10 cellular contexts compared by ENCODE assay signal in the genomic region with DNA sequence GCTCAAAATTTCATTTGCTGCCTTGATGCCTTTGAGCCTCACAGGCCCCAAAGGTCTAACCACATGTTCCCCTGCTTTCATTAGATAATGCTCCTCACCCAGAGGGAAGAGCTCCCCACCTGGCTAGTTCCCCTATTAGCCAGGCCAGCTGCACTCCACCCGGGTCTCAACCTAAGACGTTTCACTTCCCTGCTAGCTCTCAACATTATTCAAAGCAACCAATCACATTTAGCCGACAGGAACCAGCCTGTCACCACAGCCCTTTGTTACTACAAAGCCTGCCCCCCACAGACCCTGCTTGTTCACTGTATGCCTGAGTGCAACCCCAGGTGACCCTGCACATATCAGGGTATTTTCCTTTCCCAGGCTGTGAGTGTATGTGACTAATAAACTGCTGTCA.
DNase-seq lines count a peak whose midpoint lies in the region; ATAC-seq, FAIRE-seq and TF ChIP-seq lines count a peak whose summit lies in the region.
"Had no signal": no experiment of that assay in that cellular context is flagged by ENCODE, and none has a peak within 500 bp of the region (broad histone marks: within the 10 kb centered on the region; RNA-seq: fewer than 3 reads in every experiment).

No MANE protein-coding gene starts in this region.

- no peak overlapping the region for H3K9ac ChIP-seq in H9 (ENCODE audit: extremely low read depth, insufficient read length, low read length)

- no peak overlapping the region for H4K91ac ChIP-seq in H9 (ENCODE audit: insufficient read length, low read depth, low read length)

- WGBS in H9 (ENCODE audit: extremely low coverage, insufficient read length, low lambda C conversion rate): no CpG with 5 or more reads among the region's 3 CpGs
- WGBS in tibial nerve, 2 donors: 40 to 55% methylated on average over 3 of the region's 3 CpGs

- H3K4ac ChIP-seq in H9 (ENCODE audit: low read depth, low read length): no peak overlapping the region

- H3K36me3 ChIP-seq in tibial nerve: no peaks in the 10 kb centered on the region

- intact Hi-C loops in activated B cell treated with CpG ODN at 0.5 μM for 24 hours (cut with micrococcal nuclease): no loop called here

- H4K5ac ChIP-seq in H9 (ENCODE audit: insufficient read length, low read depth, low read length): no peak overlapping the region

- H3K27me3 ChIP-seq in H9 (ENCODE audit: insufficient read depth, low read length): no peaks in the 10 kb centered on the region
- no peaks in the 10 kb centered on the region for H3K27me3 ChIP-seq in tibial nerve

- H3K23me2 ChIP-seq in H9 (ENCODE audit: insufficient read length, low read depth, low read length, poor library complexity, severe bottlenecking): no peaks in the 10 kb centered on the region

- CTCF ChIA-PET in activated B cell treated with CpG ODN at 0.5 μM for 24 hours (lab: Charles Lee): no interaction called here

- no peak for TF ChIP-seq POLR2A in tibial nerve (IDR thresholded peaks at IDR 0.05)
- no peak for TF ChIP-seq POLR2A in GM12892 (IDR thresholded peaks at IDR 0.05; ENCODE audit: low read depth, low read length)

- H4K8ac ChIP-seq in H9 (replicated peaks; ENCODE audit: insufficient read length, low read depth, low read length): no peak overlapping the region

- FAIRE-seq in GM12892 (lab: Jason Lieb, UNC): no peak

- peaks cover 7 to 12% of the 10 kb centered on the region in 2 experiments; a peak in 4 of 5 replicates for H3K9me3 Mint-ChIP-seq in H9
- H3K9me3 Mint-ChIP-seq in activated B cell treated with CpG ODN at 0.5 μM for 24 hours: peaks cover 8% of the 10 kb centered on the region

- no peak overlapping the region for H3K14ac ChIP-seq in H9 (ENCODE audit: insufficient read depth, low read length)

- H3K9me3 ChIP-seq in H9 (ENCODE audit: control insufficient read depth, low read depth, low read length): no peaks in the 10 kb centered on the region
- H3K9me3 ChIP-seq in tibial nerve: peaks cover 0 to 7% (median 2%) of the 10 kb centered on the region in 4 donors

- no peak overlapping the region for H3K4me3 ChIP-seq in tibial nerve

- H3K4me1 ChIP-seq in H9 (ENCODE audit: insufficient read depth, low read length): no peaks in the 10 kb centered on the region
- H3K4me1 ChIP-seq in tibial nerve: no peaks in the 10 kb centered on the region
- H3K4me1 ChIP-seq: Caco-2 had no signal

- H3K36me3 Mint-ChIP-seq in H9 (ENCODE audit: insufficient read depth in 1 of 3, low read depth in 3 of 3) (peaks cover 0 to 10% (median 2%) of the 10 kb centered on the region in 3 experiments; a peak in 1 of 7 replicates), activated B cell treated with CpG ODN at 0.5 μM for 24 hours (ENCODE audit: low read depth) (no peaks in the 10 kb centered on the region)
- H3K36me3 Mint-ChIP-seq: activated naive CD4-positive, alpha-beta T cell treated with anti-CD3 and anti-CD28 coated beads, Interleukin-2, amount 50 U/mL, for 24 hours had no signal

- H3K79me1 ChIP-seq in H9 (ENCODE audit: insufficient read depth, low read depth, low read length, poor library complexity, severe bottlenecking): no peaks in the 10 kb centered on the region

- H3K18ac ChIP-seq in H9 (ENCODE audit: insufficient read length, low read depth, low read length): no peak overlapping the region

- H3K4me2 ChIP-seq in H9 (ENCODE audit: insufficient read depth, insufficient read length, low read length): no peak overlapping the region

- no peak overlapping the region for H3K23ac ChIP-seq in H9 (ENCODE audit: insufficient read length, low read depth, low read length)

- H3K79me2 ChIP-seq in H9 (ENCODE audit: insufficient read depth, low read length): no peaks in the 10 kb centered on the region

- no peak for TF ChIP-seq CTCF in H9 (conservative IDR thresholded peaks at IDR 0.05)
- no peak for TF ChIP-seq CTCF in activated B cell treated with CpG ODN at 0.5 μM for 24 hours (IDR thresholded peaks at IDR 0.05)
- TF ChIP-seq CTCF in tibial nerve (IDR thresholded peaks at IDR 0.05): no peak

- H2BK12ac ChIP-seq in H9 (ENCODE audit: insufficient read length, low read depth, low read length): no peak overlapping the region

- no peak for TF ChIP-seq EP300 in tibial nerve (IDR thresholded peaks at IDR 0.05)

- H2AK5ac ChIP-seq in H9 (ENCODE audit: insufficient read length, low read length): no peak overlapping the region

- no peak overlapping the region for H2BK20ac ChIP-seq in H9 (ENCODE audit: low read depth, low read length, poor library complexity, severe bottlenecking)

- peak; percentile 94 for ATAC-seq in GM18861 (IDR thresholded peaks at IDR 0.05; ENCODE audit: unreplicated experiment)
- ATAC-seq in HG03558 (IDR thresholded peaks at IDR 0.05; ENCODE audit: extremely low read depth, unreplicated experiment): peak; percentile 94
- ATAC-seq in activated B cell treated with CpG ODN at 0.5 μM for 24 hours (ENCODE audit: low read depth): peak; percentile 77

- H3K27ac Mint-ChIP-seq in H9: peak overlapping the region; percentile 12 to 63 (median 24); a peak in 3 of 7 replicates
- no peak overlapping the region for H3K27ac Mint-ChIP-seq in activated B cell treated with CpG ODN at 0.5 μM for 24 hours
- H3K27ac Mint-ChIP-seq: activated naive CD4-positive, alpha-beta T cell treated with anti-CD3 and anti-CD28 coated beads, Interleukin-2, amount 50 U/mL, for 24 hours had no signal

- H3K27me3 Mint-ChIP-seq in H9 (ENCODE audit: low read depth): no peaks in the 10 kb centered on the region
- H3K27me3 Mint-ChIP-seq in activated B cell treated with CpG ODN at 0.5 μM for 24 hours: no peaks in the 10 kb centered on the region
- H3K27me3 Mint-ChIP-seq: activated naive CD4-positive, alpha-beta T cell treated with anti-CD3 and anti-CD28 coated beads, Interleukin-2, amount 50 U/mL, for 24 hours had no signal

- no peak overlapping the region for H2AFZ ChIP-seq in H9 (ENCODE audit: low read length)

- H3K4me1 Mint-ChIP-seq in H9 (peaks cover 6 to 8% of the 10 kb centered on the region in 2 experiments), activated B cell treated with CpG ODN at 0.5 μM for 24 hours (peaks cover 5% of the 10 kb centered on the region)
- H3K4me1 Mint-ChIP-seq: activated naive CD4-positive, alpha-beta T cell treated with anti-CD3 and anti-CD28 coated beads, Interleukin-2, amount 50 U/mL, for 24 hours had no signal

- H3T11ph ChIP-seq in H9 (ENCODE audit: low read length): no peak overlapping the region

- no peaks in the 10 kb centered on the region for H4K20me1 ChIP-seq in H9 (ENCODE audit: control insufficient read depth, insufficient read depth, insufficient read length)

- no peak overlapping the region for H3K56ac ChIP-seq in H9 (ENCODE audit: insufficient read length, low read depth, low read length)

- POLR2A ChIA-PET in activated B cell treated with CpG ODN at 0.5 μM for 24 hours (lab: Charles Lee): no interaction called here

- H2BK15ac ChIP-seq in H9 (ENCODE audit: low read depth, low read length): no peak overlapping the region

- H3K27ac ChIP-seq in H9 (ENCODE audit: insufficient read length, low read depth, low read length) (no peak overlapping the region), tibial nerve (no peak overlapping the region)

- H2BK120ac ChIP-seq in H9 (ENCODE audit: low read depth, low read length, poor library complexity, severe bottlenecking): no peak overlapping the region

- H2BK5ac ChIP-seq in H9 (ENCODE audit: insufficient read length, low read length): no peak overlapping the region

- no peak overlapping the region for H3K4me3 Mint-ChIP-seq in H9
- H3K4me3 Mint-ChIP-seq in activated B cell treated with CpG ODN at 0.5 μM for 24 hours: no peak overlapping the region
- H3K4me3 Mint-ChIP-seq: activated naive CD4-positive, alpha-beta T cell treated with anti-CD3 and anti-CD28 coated beads, Interleukin-2, amount 50 U/mL, for 24 hours had no signal

- DNase-seq in H9: peak; percentile 59
- no peak for DNase-seq in activated B cell treated with CpG ODN at 0.5 μM for 24 hours
- DNase-seq in tibial nerve (ENCODE audit: low spot score in 2 of 2): no peak
- DNase-seq in NCI-H187 treated with DMSO at 0.1 percent for 48 hours (lab: John Stamatoyannopoulos, UW): no peak
- DNase-seq in GM12892 (ENCODE audit: insufficient read length): no peak
- no peak for DNase-seq in HT-29 (ENCODE audit: low spot score)
- DNase-seq: Caco-2 had no signal
